10 cellular contexts compared by ENCODE assay signal in the genomic region with DNA sequence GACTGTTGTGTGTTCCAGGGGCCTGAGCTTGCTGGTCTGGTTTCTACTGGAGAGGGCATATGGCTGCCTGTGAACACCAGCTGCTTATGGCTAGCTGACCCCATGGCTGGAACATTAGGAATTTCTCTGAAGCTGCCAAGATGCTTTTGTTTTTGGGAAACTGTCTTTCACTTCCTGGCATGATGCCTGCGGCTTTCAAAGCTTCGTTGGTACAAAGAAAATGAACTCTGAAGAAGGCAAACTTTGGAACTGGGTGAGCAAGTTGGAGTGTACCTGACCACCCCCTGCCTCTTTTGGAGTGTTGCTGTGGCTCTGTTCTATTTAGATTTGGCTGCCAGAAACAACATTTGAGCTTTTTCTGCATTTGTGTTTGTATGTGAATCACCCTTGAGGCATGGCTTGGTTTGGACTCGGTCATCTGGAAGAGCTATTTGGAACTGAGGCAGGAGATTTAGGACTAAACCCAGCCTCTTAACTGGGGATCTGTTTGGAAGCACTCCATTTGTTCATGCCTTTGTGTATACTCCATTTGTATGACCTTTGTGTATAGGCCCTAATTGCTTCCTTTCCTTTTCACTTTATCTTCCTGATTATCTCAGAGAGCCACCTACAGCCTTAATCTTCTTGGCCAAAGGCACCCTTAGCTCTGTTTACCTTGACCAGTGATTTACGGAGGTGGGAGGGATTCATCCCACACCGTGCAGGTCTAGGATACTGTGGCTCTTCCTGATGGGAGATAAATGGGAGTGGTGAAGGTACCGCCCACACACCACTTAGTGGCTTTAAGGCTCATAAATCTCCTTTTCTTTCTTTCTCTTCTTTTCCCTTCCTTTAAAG. TPM values are rescaled to one million over a fixed set of nuclear protein-coding genes. Genes with fewer than 3 reads are reported as not detected.
DNase-seq lines count a peak whose midpoint lies in the region; ATAC-seq and TF ChIP-seq lines count a peak whose summit lies in the region.
"Had no signal": no experiment of that assay in that cellular context is flagged by ENCODE, and none has a peak within 500 bp of the region (broad histone marks: within the 10 kb centered on the region; RNA-seq: fewer than 3 reads in every experiment).

No MANE protein-coding gene starts in this region.

- no peak overlapping the region for H3K4me3 Mint-ChIP-seq in CD4-positive, alpha-beta T cell
- H3K4me3 Mint-ChIP-seq in Calu3 (ENCODE audit: low read depth, unreplicated experiment) (no peak overlapping the region), natural killer cell (no peak overlapping the region)

- H3K4me3 ChIP-seq in skeletal muscle satellite cell (ENCODE audit: low read length) = no peak overlapping the region
- H3K4me3 ChIP-seq: tibial nerve had no signal

- H3K27ac ChIP-seq in CD4-positive, alpha-beta T cell (ENCODE audit: low read depth, low read length) = no peak overlapping the region
- H3K27ac ChIP-seq: neutrophil had no signal

- no peaks in the 10 kb centered on the region for H3K9me3 ChIP-seq in skeletal muscle satellite cell (replicated peaks; ENCODE audit: low read length)
- H3K9me3 ChIP-seq in CD4-positive, alpha-beta T cell (ENCODE audit: control insufficient read depth, low read length) = no peaks in the 10 kb centered on the region
- H3K9me3 ChIP-seq: neutrophil, tibial nerve had no signal

- H3K9me3 Mint-ChIP-seq in CD4-positive, alpha-beta T cell = no peaks in the 10 kb centered on the region
- peaks cover 4% of the 10 kb centered on the region for H3K9me3 Mint-ChIP-seq in Calu3 (ENCODE audit: low read depth, unreplicated experiment)
- peaks cover 0 to 2% of the 10 kb centered on the region in 2 donors for H3K9me3 Mint-ChIP-seq in natural killer cell

- no TSS peak for BruUV-seq in Calu3 (replicated peaks; lab: Mats Ljungman, UMichigan)

- POLR2A ChIA-PET in CD4-positive, alpha-beta T cell (lab: Charles Lee) = no interaction called here

- H3K27me3 ChIP-seq in skeletal muscle satellite cell (ENCODE audit: control insufficient read depth, insufficient read depth, low read length) = no peaks in the 10 kb centered on the region
- no peaks in the 10 kb centered on the region for H3K27me3 ChIP-seq in CD4-positive, alpha-beta T cell (ENCODE audit: control insufficient read depth, insufficient read depth, low read length)
- H3K27me3 ChIP-seq: neutrophil, tibial nerve had no signal

- peak overlapping the region; percentile 42 for H3K4me2 ChIP-seq in skeletal muscle satellite cell (ENCODE audit: low read length)

- peak; percentile 52 for ATAC-seq in left ventricle myocardium superior
- no peak for ATAC-seq in CD4-positive, alpha-beta T cell (ENCODE audit: poor library complexity)
- ATAC-seq in natural killer cell = no peak

- H3K36me3 Mint-ChIP-seq in CD4-positive, alpha-beta T cell (ENCODE audit: low read depth) = no peaks in the 10 kb centered on the region
- H3K36me3 Mint-ChIP-seq in Calu3 (ENCODE audit: insufficient read depth, unreplicated experiment) (no peaks in the 10 kb centered on the region), natural killer cell (no peaks in the 10 kb centered on the region)

- H3K4me1 ChIP-seq in skeletal muscle satellite cell (ENCODE audit: control insufficient read depth, insufficient read depth, low read length) = peaks cover 14% of the 10 kb centered on the region

- DNase-seq in EL = peak; percentile 36
- peak; percentile 40 for DNase-seq in SW480 (ENCODE audit: low spot score)
- DNase-seq in left ventricle myocardium superior = no peak
- DNase-seq in CD4-positive, alpha-beta T cell = no peak
- no peak for DNase-seq in Calu3
- DNase-seq in natural killer cell = no peak
- DNase-seq in OCI-M2 (lab: John Stamatoyannopoulos, UW; ENCODE audit: unreplicated experiment) = no peak

- H3K27ac Mint-ChIP-seq in CD4-positive, alpha-beta T cell = no peak overlapping the region
- H3K27ac Mint-ChIP-seq in Calu3 (ENCODE audit: unreplicated experiment) (no peak overlapping the region), natural killer cell (no peak overlapping the region)

- H3K9ac ChIP-seq in skeletal muscle satellite cell (ENCODE audit: low read depth, low read length) = no peak overlapping the region

- TF ChIP-seq CTCF in CD4-positive, alpha-beta T cell (IDR thresholded peaks at IDR 0.05) = no peak
- TF ChIP-seq CTCF in Calu3 (IDR thresholded peaks at IDR 0.05; ENCODE audit: unreplicated experiment) (no peak), natural killer cell (IDR thresholded peaks at IDR 0.05) (no peak)

- H3K36me3 ChIP-seq in skeletal muscle satellite cell (ENCODE audit: insufficient read depth, low read length) = no peaks in the 10 kb centered on the region
- H3K36me3 ChIP-seq: neutrophil, tibial nerve had no signal

- H3K4me1 Mint-ChIP-seq in CD4-positive, alpha-beta T cell (ENCODE audit: low read depth) = no peaks in the 10 kb centered on the region
- no peaks in the 10 kb centered on the region for H3K4me1 Mint-ChIP-seq in Calu3 (ENCODE audit: low read depth, unreplicated experiment)
- H3K4me1 Mint-ChIP-seq in natural killer cell = no peaks in the 10 kb centered on the region

- intact Hi-C loops in left ventricle myocardium superior (cut with micrococcal nuclease) (no loop called here), Calu3 (cut with micrococcal nuclease; ENCODE audit: unreplicated experiment) (no loop called here), natural killer cell (cut with micrococcal nuclease) (no loop called here)
- intact Hi-C loops in CD4-positive, alpha-beta T cell (cut with DNase I, micrococcal nuclease) = no loop called here

- CTCF ChIA-PET in CD4-positive, alpha-beta T cell (lab: Charles Lee) = interaction anchor here (0.6 kb wide), 1 partner anchor 216 kb away, joined by 3 read pairs; no protein-coding TSS in a partner anchor
- CTCF ChIA-PET in Calu3 (lab: Charles Lee) = interaction anchor here (0.6 kb wide), 1 partner anchor 26 kb away, joined by 3 read pairs; no protein-coding TSS in a partner anchor

- H3K27me3 Mint-ChIP-seq in CD4-positive, alpha-beta T cell = peaks cover 3% of the 10 kb centered on the region
- H3K27me3 Mint-ChIP-seq in Calu3 (ENCODE audit: unreplicated experiment) (no peaks in the 10 kb centered on the region), natural killer cell (ENCODE audit: low read depth in 2 of 2) (peaks cover 0 to 4% of the 10 kb centered on the region in 2 donors)

RNA-seq across cellular contexts. Expression of a gene that starts 7.2 kb away (rescaled TPM):
- total RNA-seq in left ventricle myocardium superior (not detected), Calu3 (2022) (not detected in 2 replicates), natural killer cell (not detected)
- total RNA-seq in skeletal muscle satellite cell (2012; rRNA removed) = not detected in 2 replicates
- total RNA-seq in CD4-positive, alpha-beta T cell = not detected
- total RNA-seq: tibial nerve had no signal

RNA-seq across cellular contexts. Expression of a gene that starts 32.3 kb away (rescaled TPM):
- total RNA-seq in left ventricle myocardium superior = not detected
- not detected in 2 replicates for total RNA-seq in skeletal muscle satellite cell (2012; rRNA removed)
- not detected for total RNA-seq in CD4-positive, alpha-beta T cell
- not detected in 2 replicates for total RNA-seq in Calu3 (2022)
- total RNA-seq in natural killer cell = not detected
- total RNA-seq: tibial nerve had no signal

RNA-seq across cellular contexts. Expression of a gene that starts 56.7 kb away (rescaled TPM):
- not detected for total RNA-seq in left ventricle myocardium superior
- total RNA-seq in skeletal muscle satellite cell (2012; rRNA removed) = not detected in 2 replicates
- total RNA-seq in CD4-positive, alpha-beta T cell = not detected
- total RNA-seq in Calu3 (2022) = not detected in 2 replicates
- total RNA-seq in natural killer cell = not detected
- total RNA-seq: tibial nerve had no signal

Comparison
In these comparisons a context has a peak if more than half of its experiments do, and no peak if none do; other contexts are left out.
1. DNase-seq: peak in EL (single experiment) and SW480 (single experiment); none in left ventricle myocardium superior (single experiment), CD4-positive, alpha-beta T cell (0 of 10), Calu3 (single experiment), natural killer cell (single experiment) and OCI-M2 (single experiment).